ENCODE assay signal across 8 cellular contexts in the genomic region with DNA sequence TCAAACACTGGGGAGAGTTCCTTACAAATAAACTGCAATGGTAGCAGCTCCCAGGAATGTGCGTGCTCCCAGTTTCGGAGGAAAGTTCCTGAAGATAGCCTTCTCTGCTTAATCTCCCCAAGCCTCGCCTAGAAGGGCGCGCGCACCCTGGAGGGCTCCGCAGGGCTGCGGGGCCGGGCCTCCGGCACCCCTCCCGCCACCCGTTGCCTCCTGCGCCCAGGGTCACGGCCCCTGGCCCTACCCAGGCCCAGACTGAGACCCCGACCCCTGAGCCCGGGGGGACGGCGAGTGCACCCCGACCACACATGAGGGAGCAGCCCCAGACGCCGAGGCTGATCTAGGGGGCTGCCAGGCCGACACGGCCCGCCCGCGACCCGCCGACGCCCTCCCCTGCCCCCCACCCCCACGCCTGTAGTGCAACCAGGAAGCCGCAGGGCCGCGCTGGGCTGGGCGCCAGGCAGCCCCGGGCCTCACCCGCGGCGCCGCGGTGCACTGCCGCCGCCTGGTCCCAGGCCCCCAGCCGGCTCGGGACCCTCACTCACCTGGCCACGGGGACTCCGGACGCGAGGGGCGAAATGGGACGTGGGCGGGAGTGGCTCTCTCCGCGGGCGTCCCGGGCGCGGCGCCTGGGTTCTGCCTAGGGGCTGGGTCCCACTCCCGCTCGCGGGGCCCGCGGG. TPM values are rescaled to one million over a fixed set of nuclear protein-coding genes. Genes with fewer than 3 reads are reported as not detected.
A peak's percentile ranks its signal among the peaks of the same experiment; 100 is the strongest.
DNase-seq lines count a peak whose midpoint lies in the region; ATAC-seq and TF ChIP-seq lines count a peak whose summit lies in the region.

No MANE protein-coding gene starts in this region.

- WGBS in neuronal stem cell (ENCODE audit: extremely low coverage in 2 of 2, insufficient read length in 2 of 2, insufficient replicate concordance in 1 of 2), 2 donors, result no CpG with 5 or more reads among the region's 63 CpGs

- TF ChIP-seq CTCF in activated CD8-positive, alpha-beta T cell treated with anti-CD3 and anti-CD28 coated beads for 36 hours (IDR thresholded peaks at IDR 0.05), result no peak
- no peak for TF ChIP-seq CTCF in fibroblast of pulmonary artery (IDR thresholded peaks at IDR 0.05; ENCODE audit: low read length, missing control alignments)

- H3K4me1 Mint-ChIP-seq in activated CD8-positive, alpha-beta T cell treated with anti-CD3 and anti-CD28 coated beads for 36 hours (ENCODE audit: low read depth), result peaks cover 50% of the 10 kb centered on the region

- peak overlapping the region; percentile 59 for H2BK5ac ChIP-seq in neuronal stem cell (ENCODE audit: low read length)

- H3K23ac ChIP-seq in neuronal stem cell (ENCODE audit: low read depth, low read length, poor library complexity), result peak overlapping the region; percentile 71

- POLR2A ChIA-PET in activated CD8-positive, alpha-beta T cell treated with anti-CD3 and anti-CD28 coated beads for 36 hours (lab: Charles Lee), result interaction anchor here (1.0 to 5.3 kb wide), 5 partner anchors 16 to 259 kb away, joined by 3 to 49 read pairs (median 6); no protein-coding TSS in a partner anchor

- H3K9ac ChIP-seq in HUES48 (ENCODE audit: low read depth, low read length) (peak overlapping the region; percentile 59), neuronal stem cell (ENCODE audit: low read depth, low read length, poor library complexity) (peak overlapping the region; percentile 80)

- peak; percentile 31 for ATAC-seq in GM21423 (IDR thresholded peaks at IDR 0.05; ENCODE audit: unreplicated experiment)
- ATAC-seq in activated CD8-positive, alpha-beta T cell treated with anti-CD3 and anti-CD28 coated beads for 36 hours, result peak; percentile 12

- H3K4me3 ChIP-seq in HUES48 (ENCODE audit: low read depth, low read length) (peak overlapping the region; percentile 64), fibroblast of pulmonary artery (replicated peaks; ENCODE audit: low read depth, low read length) (peak overlapping the region; percentile 62), neuronal stem cell (ENCODE audit: low read length in 2 of 2) (peak overlapping the region; percentile 50 to 83)

- CTCF ChIA-PET in activated CD8-positive, alpha-beta T cell treated with anti-CD3 and anti-CD28 coated beads for 36 hours (lab: Charles Lee), result interaction anchor here (1.4 to 4.8 kb wide), 4 partner anchors 17 to 265 kb away, joined by 4 to 28 read pairs (median 16); no protein-coding TSS in a partner anchor

- H3K4me2 ChIP-seq in neuronal stem cell (ENCODE audit: insufficient read depth, low read length, poor library complexity, severe bottlenecking), result peak overlapping the region; percentile 69

- H2BK120ac ChIP-seq in neuronal stem cell (ENCODE audit: low read depth, low read length), result peak overlapping the region; percentile 84

- peak overlapping the region; percentile 49 for H2BK12ac ChIP-seq in neuronal stem cell (ENCODE audit: low read length)

- H3K36me3 Mint-ChIP-seq in activated CD8-positive, alpha-beta T cell treated with anti-CD3 and anti-CD28 coated beads for 36 hours (ENCODE audit: low read depth), result peaks cover 34% of the 10 kb centered on the region

- H3K14ac ChIP-seq in neuronal stem cell (ENCODE audit: low read length), result no peak overlapping the region

- no peaks in the 10 kb centered on the region for H3K27me3 Mint-ChIP-seq in activated CD8-positive, alpha-beta T cell treated with anti-CD3 and anti-CD28 coated beads for 36 hours

- intact Hi-C loops in activated CD8-positive, alpha-beta T cell treated with anti-CD3 and anti-CD28 coated beads for 36 hours (cut with micrococcal nuclease), result loop anchor here (5.0 to 10.0 kb wide), 2 partner anchors 58 to 270 kb away; no protein-coding TSS in a partner anchor

- peak overlapping the region; percentile 95 for H2AFZ ChIP-seq in neuronal stem cell (ENCODE audit: low read length)

- H3K27ac ChIP-seq in HUES48 (ENCODE audit: low read depth, low read length) (peak overlapping the region; percentile 12), neuronal stem cell (replicated peaks; ENCODE audit: low read length) (peak overlapping the region; percentile 25)

- H2BK15ac ChIP-seq in neuronal stem cell (ENCODE audit: low read length), result peak overlapping the region; percentile 70

- H3K27me3 ChIP-seq in HUES48 (ENCODE audit: control insufficient read depth, insufficient read depth, low read length) (peaks cover 16% of the 10 kb centered on the region), neuronal stem cell (ENCODE audit: control insufficient read depth in 3 of 3, insufficient read depth in 3 of 3, low read depth in 1 of 3, low read length in 3 of 3) (peaks cover 3 to 35% (median 30%) of the 10 kb centered on the region in 3 experiments)

- H2AK5ac ChIP-seq in neuronal stem cell (ENCODE audit: low read depth, low read length), result no peak overlapping the region

- H4K91ac ChIP-seq in neuronal stem cell (ENCODE audit: low read depth, low read length, poor library complexity), result no peak overlapping the region

- DNase-seq in Daoy (ENCODE audit: low read depth) (peak; percentile 44), fibroblast of pulmonary artery (ENCODE audit: low read depth) (no peak), neuronal stem cell (ENCODE audit: low spot score) (no peak), superior temporal gyrus (ENCODE audit: extremely low spot score) (no peak), NCI-H524 treated with DMSO at 0.1 percent for 48 hours (lab: John Stamatoyannopoulos, UW) (no peak)
- peak; percentile 48 for DNase-seq in activated CD8-positive, alpha-beta T cell treated with anti-CD3 and anti-CD28 coated beads for 36 hours

- no peaks in the 10 kb centered on the region for H3K9me3 Mint-ChIP-seq in activated CD8-positive, alpha-beta T cell treated with anti-CD3 and anti-CD28 coated beads for 36 hours

- no peak overlapping the region for H4K8ac ChIP-seq in neuronal stem cell (ENCODE audit: low read depth, low read length)

- H3K79me1 ChIP-seq in neuronal stem cell (ENCODE audit: low read depth, low read length), result no peaks in the 10 kb centered on the region

- peak overlapping the region; percentile 91 for H3K27ac Mint-ChIP-seq in activated CD8-positive, alpha-beta T cell treated with anti-CD3 and anti-CD28 coated beads for 36 hours

- peak overlapping the region; percentile 92 for H3K4me3 Mint-ChIP-seq in activated CD8-positive, alpha-beta T cell treated with anti-CD3 and anti-CD28 coated beads for 36 hours

- H3K4me1 ChIP-seq in HUES48 (ENCODE audit: control insufficient read depth, insufficient read depth, low read length), result peaks cover 29% of the 10 kb centered on the region
- peaks cover 0 to 20% of the 10 kb centered on the region in 2 donors for H3K4me1 ChIP-seq in neuronal stem cell (ENCODE audit: control insufficient read depth in 2 of 2, insufficient read depth in 1 of 2, low read depth in 1 of 2, low read length in 2 of 2)

- peak overlapping the region; percentile 96 for H3K18ac ChIP-seq in neuronal stem cell (ENCODE audit: low read length)

- no peak overlapping the region for H3K4ac ChIP-seq in neuronal stem cell (ENCODE audit: low read length)

- H3K36me3 ChIP-seq in HUES48 (ENCODE audit: control insufficient read depth, insufficient read depth, low read length) (no peaks in the 10 kb centered on the region), neuronal stem cell (replicated peaks in 1 of 2; ENCODE audit: control insufficient read depth in 2 of 2, insufficient read depth in 2 of 2, low read length in 2 of 2) (no peaks in the 10 kb centered on the region)

- H3K9me3 ChIP-seq in HUES48 (ENCODE audit: control insufficient read depth, insufficient read depth, low read length), result no peaks in the 10 kb centered on the region
- H3K9me3 ChIP-seq in neuronal stem cell (replicated peaks in 1 of 2; ENCODE audit: control insufficient read depth in 2 of 2, insufficient read depth in 1 of 2, low read depth in 1 of 2, low read length in 2 of 2), result no peaks in the 10 kb centered on the region

RNA-seq across cellular contexts. Expression of a gene that starts 0.4 kb away (rescaled TPM):
- 34.2 and 43.6 TPM in 2 replicates for total RNA-seq in Daoy (2014; rRNA removed; shearing (Covaris generic))
- total RNA-seq in activated CD8-positive, alpha-beta T cell treated with anti-CD3 and anti-CD28 coated beads for 36 hours, result 100 to 1,000 TPM; 226 to 238 TPM
- polyA plus RNA-seq in neuronal stem cell (2013, experiment 1 of 2), result 47.4 TPM
- polyA plus RNA-seq in neuronal stem cell (2013, experiment 2 of 2), result 40.6 TPM

Comparison
In these comparisons a context has a peak if more than half of its experiments do, and no peak if none do; other contexts are left out.
1. DNase-seq: peak in Daoy (single experiment) and activated CD8-positive, alpha-beta T cell treated with anti-CD3 and anti-CD28 coated beads for 36 hours (single experiment); none in fibroblast of pulmonary artery (single experiment), neuronal stem cell (single experiment), superior temporal gyrus (single experiment) and NCI-H524 treated with DMSO at 0.1 percent for 48 hours (single experiment).
2. Peak in every context shown above with its lines, with median percentiles within 50 percentile points of each other: H3K4me3 ChIP-seq.